ENCODE assay signal across 16 cellular contexts in genomic region chr7:155460926-155461613, GRCh38. TPM values are rescaled to one million over a fixed set of nuclear protein-coding genes. Genes with fewer than 3 reads are reported as not detected.
"Had no signal": no experiment of that assay in that cellular context is flagged by ENCODE, and none has a peak within 500 bp of the region (broad histone marks: within the 10 kb centered on the region; RNA-seq: fewer than 3 reads in every experiment).

No MANE protein-coding gene starts in this region.

- ATAC-seq: activated T-helper 17 cell treated with anti-CD3 and anti-CD28 coated beads, Interleukin-2, amount 50 U/mL, for 72 hours; natural killer cell treated with Interleukin-12 subunit alpha and Interleukin-12 subunit beta and Interleukin-15 and Interleukin-18, amount 100 ng/mL, for 72 hours had no signal

- H3K4me3 Mint-ChIP-seq: activated naive CD4-positive, alpha-beta T cell treated with anti-CD3 and anti-CD28 coated beads for 36 hours; activated T-helper 17 cell treated with anti-CD3 and anti-CD28 coated beads, Interleukin-2, amount 50 U/mL, for 72 hours; natural killer cell treated with Interleukin-12 subunit alpha and Interleukin-12 subunit beta and Interleukin-15 and Interleukin-18, amount 100 ng/mL, for 72 hours had no signal

- H3K27ac Mint-ChIP-seq: activated naive CD4-positive, alpha-beta T cell treated with anti-CD3 and anti-CD28 coated beads for 36 hours; activated T-helper 17 cell treated with anti-CD3 and anti-CD28 coated beads, Interleukin-2, amount 50 U/mL, for 72 hours; natural killer cell treated with Interleukin-12 subunit alpha and Interleukin-12 subunit beta and Interleukin-15 and Interleukin-18, amount 100 ng/mL, for 72 hours had no signal

- H3K36me3 Mint-ChIP-seq: natural killer cell treated with Interleukin-12 subunit alpha and Interleukin-12 subunit beta and Interleukin-15 and Interleukin-18, amount 100 ng/mL, for 72 hours had no signal

- H3K4me1 Mint-ChIP-seq: activated T-helper 17 cell treated with anti-CD3 and anti-CD28 coated beads, Interleukin-2, amount 50 U/mL, for 72 hours had no signal

- H3K9me3 Mint-ChIP-seq: activated naive CD4-positive, alpha-beta T cell treated with anti-CD3 and anti-CD28 coated beads for 36 hours; activated T-helper 17 cell treated with anti-CD3 and anti-CD28 coated beads, Interleukin-2, amount 50 U/mL, for 72 hours; natural killer cell treated with Interleukin-12 subunit alpha and Interleukin-12 subunit beta and Interleukin-15 and Interleukin-18, amount 100 ng/mL, for 72 hours had no signal

- DNase-seq: activated CD4-positive, alpha-beta T cell treated with anti-CD3 and anti-CD28 coated beads for 1 hour; activated CD4-positive, alpha-beta T cell treated with anti-CD3 and anti-CD28 coated beads, Interleukin-2, amount 50 U/mL, for 48 hours; activated naive CD4-positive, alpha-beta T cell treated with anti-CD3 and anti-CD28 coated beads for 36 hours; adrenal gland; hippocampal formation; mesendoderm; ovary; stimulated activated CD4-positive, alpha-beta T cell treated with anti-CD3 and anti-CD28 coated beads, Interleukin-12 subunit alpha, Interleukin-12 subunit beta, amount 100 ng/mL, for 4 hours; stimulated activated CD4-positive, alpha-beta T cell treated with anti-CD3 and anti-CD28 coated beads, Interleukin-2, amount 100 ng/mL, for 24 hours; thyroid gland had no signal

RNA-seq across cellular contexts. Expression of gene EN2, which starts 3.1 kb away (rescaled TPM):
- total RNA-seq: activated naive CD4-positive, alpha-beta T cell treated with anti-CD3 and anti-CD28 coated beads for 36 hours; activated T-helper 17 cell treated with anti-CD3 and anti-CD28 coated beads, Interleukin-2, amount 50 U/mL, for 72 hours; cardiac septum; glomerular endothelial cell; T-helper 1 cell treated with Interleukin-12 subunit alpha and Interleukin-12 subunit beta and Interleukin-4 antibody, amounts not matched to agents 30 ng/mL and 1 ng/mL, for 36 hours; urinary bladder had no signal
